1 cellular context compared by ENCODE assay signal in genomic region chr2:47561906-47562305, GRCh38.
TF ChIP-seq lines count a peak whose summit lies in the region.

No MANE protein-coding gene starts in this region.

TF ChIP-seq in K562, 482 proteins besides CTCF, POLR2A, EP300 and RAD21:
- TF ChIP-seq, protein P1, sequence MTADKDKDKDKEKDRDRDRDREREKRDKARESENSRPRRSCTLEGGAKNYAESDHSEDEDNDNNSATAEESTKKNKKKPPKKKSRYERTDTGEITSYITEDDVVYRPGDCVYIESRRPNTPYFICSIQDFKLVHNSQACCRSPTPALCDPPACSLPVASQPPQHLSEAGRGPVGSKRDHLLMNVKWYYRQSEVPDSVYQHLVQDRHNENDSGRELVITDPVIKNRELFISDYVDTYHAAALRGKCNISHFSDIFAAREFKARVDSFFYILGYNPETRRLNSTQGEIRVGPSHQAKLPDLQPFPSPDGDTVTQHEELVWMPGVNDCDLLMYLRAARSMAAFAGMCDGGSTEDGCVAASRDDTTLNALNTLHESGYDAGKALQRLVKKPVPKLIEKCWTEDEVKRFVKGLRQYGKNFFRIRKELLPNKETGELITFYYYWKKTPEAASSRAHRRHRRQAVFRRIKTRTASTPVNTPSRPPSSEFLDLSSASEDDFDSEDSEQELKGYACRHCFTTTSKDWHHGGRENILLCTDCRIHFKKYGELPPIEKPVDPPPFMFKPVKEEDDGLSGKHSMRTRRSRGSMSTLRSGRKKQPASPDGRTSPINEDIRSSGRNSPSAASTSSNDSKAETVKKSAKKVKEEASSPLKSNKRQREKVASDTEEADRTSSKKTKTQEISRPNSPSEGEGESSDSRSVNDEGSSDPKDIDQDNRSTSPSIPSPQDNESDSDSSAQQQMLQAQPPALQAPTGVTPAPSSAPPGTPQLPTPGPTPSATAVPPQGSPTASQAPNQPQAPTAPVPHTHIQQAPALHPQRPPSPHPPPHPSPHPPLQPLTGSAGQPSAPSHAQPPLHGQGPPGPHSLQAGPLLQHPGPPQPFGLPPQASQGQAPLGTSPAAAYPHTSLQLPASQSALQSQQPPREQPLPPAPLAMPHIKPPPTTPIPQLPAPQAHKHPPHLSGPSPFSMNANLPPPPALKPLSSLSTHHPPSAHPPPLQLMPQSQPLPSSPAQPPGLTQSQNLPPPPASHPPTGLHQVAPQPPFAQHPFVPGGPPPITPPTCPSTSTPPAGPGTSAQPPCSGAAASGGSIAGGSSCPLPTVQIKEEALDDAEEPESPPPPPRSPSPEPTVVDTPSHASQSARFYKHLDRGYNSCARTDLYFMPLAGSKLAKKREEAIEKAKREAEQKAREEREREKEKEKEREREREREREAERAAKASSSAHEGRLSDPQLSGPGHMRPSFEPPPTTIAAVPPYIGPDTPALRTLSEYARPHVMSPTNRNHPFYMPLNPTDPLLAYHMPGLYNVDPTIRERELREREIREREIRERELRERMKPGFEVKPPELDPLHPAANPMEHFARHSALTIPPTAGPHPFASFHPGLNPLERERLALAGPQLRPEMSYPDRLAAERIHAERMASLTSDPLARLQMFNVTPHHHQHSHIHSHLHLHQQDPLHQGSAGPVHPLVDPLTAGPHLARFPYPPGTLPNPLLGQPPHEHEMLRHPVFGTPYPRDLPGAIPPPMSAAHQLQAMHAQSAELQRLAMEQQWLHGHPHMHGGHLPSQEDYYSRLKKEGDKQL (CRISPR knock-in tag; IDR thresholded peaks at IDR 0.05; ENCODE audit: borderline replicate concordance): no peak
- TF ChIP-seq ZNF175 (CRISPR knock-in tag; IDR thresholded peaks at IDR 0.05; ENCODE audit: low read depth) (no peak), PHF20 (IDR thresholded peaks at IDR 0.05; ENCODE audit: partially characterized antibody) (no peak), PYGO2 (tag; IDR thresholded peaks at IDR 0.05) (no peak)
- TF ChIP-seq, protein P2, sequence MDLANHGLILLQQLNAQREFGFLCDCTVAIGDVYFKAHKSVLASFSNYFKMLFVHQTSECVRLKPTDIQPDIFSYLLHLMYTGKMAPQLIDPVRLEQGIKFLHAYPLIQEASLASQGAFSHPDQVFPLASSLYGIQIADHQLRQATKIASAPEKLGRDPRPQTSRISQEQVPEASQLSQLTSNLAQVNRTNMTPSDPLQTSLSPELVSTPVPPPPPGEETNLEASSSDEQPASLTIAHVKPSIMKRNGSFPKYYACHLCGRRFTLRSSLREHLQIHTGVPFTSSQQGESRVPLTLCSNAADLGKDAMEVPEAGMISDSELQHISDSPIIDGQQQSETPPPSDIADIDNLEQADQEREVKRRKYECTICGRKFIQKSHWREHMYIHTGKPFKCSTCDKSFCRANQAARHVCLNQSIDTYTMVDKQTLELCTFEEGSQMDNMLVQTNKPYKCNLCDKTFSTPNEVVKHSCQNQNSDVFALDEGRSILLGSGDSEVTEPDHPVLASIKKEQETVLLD (IDR thresholded peaks at IDR 0.05): no peak
- TF ChIP-seq, protein P3, sequence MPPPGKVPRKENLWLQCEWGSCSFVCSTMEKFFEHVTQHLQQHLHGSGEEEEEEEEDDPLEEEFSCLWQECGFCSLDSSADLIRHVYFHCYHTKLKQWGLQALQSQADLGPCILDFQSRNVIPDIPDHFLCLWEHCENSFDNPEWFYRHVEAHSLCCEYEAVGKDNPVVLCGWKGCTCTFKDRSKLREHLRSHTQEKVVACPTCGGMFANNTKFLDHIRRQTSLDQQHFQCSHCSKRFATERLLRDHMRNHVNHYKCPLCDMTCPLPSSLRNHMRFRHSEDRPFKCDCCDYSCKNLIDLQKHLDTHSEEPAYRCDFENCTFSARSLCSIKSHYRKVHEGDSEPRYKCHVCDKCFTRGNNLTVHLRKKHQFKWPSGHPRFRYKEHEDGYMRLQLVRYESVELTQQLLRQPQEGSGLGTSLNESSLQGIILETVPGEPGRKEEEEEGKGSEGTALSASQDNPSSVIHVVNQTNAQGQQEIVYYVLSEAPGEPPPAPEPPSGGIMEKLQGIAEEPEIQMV (tag; conservative IDR thresholded peaks at IDR 0.05; ENCODE audit: low read depth): no peak
- TF ChIP-seq, protein P4, sequence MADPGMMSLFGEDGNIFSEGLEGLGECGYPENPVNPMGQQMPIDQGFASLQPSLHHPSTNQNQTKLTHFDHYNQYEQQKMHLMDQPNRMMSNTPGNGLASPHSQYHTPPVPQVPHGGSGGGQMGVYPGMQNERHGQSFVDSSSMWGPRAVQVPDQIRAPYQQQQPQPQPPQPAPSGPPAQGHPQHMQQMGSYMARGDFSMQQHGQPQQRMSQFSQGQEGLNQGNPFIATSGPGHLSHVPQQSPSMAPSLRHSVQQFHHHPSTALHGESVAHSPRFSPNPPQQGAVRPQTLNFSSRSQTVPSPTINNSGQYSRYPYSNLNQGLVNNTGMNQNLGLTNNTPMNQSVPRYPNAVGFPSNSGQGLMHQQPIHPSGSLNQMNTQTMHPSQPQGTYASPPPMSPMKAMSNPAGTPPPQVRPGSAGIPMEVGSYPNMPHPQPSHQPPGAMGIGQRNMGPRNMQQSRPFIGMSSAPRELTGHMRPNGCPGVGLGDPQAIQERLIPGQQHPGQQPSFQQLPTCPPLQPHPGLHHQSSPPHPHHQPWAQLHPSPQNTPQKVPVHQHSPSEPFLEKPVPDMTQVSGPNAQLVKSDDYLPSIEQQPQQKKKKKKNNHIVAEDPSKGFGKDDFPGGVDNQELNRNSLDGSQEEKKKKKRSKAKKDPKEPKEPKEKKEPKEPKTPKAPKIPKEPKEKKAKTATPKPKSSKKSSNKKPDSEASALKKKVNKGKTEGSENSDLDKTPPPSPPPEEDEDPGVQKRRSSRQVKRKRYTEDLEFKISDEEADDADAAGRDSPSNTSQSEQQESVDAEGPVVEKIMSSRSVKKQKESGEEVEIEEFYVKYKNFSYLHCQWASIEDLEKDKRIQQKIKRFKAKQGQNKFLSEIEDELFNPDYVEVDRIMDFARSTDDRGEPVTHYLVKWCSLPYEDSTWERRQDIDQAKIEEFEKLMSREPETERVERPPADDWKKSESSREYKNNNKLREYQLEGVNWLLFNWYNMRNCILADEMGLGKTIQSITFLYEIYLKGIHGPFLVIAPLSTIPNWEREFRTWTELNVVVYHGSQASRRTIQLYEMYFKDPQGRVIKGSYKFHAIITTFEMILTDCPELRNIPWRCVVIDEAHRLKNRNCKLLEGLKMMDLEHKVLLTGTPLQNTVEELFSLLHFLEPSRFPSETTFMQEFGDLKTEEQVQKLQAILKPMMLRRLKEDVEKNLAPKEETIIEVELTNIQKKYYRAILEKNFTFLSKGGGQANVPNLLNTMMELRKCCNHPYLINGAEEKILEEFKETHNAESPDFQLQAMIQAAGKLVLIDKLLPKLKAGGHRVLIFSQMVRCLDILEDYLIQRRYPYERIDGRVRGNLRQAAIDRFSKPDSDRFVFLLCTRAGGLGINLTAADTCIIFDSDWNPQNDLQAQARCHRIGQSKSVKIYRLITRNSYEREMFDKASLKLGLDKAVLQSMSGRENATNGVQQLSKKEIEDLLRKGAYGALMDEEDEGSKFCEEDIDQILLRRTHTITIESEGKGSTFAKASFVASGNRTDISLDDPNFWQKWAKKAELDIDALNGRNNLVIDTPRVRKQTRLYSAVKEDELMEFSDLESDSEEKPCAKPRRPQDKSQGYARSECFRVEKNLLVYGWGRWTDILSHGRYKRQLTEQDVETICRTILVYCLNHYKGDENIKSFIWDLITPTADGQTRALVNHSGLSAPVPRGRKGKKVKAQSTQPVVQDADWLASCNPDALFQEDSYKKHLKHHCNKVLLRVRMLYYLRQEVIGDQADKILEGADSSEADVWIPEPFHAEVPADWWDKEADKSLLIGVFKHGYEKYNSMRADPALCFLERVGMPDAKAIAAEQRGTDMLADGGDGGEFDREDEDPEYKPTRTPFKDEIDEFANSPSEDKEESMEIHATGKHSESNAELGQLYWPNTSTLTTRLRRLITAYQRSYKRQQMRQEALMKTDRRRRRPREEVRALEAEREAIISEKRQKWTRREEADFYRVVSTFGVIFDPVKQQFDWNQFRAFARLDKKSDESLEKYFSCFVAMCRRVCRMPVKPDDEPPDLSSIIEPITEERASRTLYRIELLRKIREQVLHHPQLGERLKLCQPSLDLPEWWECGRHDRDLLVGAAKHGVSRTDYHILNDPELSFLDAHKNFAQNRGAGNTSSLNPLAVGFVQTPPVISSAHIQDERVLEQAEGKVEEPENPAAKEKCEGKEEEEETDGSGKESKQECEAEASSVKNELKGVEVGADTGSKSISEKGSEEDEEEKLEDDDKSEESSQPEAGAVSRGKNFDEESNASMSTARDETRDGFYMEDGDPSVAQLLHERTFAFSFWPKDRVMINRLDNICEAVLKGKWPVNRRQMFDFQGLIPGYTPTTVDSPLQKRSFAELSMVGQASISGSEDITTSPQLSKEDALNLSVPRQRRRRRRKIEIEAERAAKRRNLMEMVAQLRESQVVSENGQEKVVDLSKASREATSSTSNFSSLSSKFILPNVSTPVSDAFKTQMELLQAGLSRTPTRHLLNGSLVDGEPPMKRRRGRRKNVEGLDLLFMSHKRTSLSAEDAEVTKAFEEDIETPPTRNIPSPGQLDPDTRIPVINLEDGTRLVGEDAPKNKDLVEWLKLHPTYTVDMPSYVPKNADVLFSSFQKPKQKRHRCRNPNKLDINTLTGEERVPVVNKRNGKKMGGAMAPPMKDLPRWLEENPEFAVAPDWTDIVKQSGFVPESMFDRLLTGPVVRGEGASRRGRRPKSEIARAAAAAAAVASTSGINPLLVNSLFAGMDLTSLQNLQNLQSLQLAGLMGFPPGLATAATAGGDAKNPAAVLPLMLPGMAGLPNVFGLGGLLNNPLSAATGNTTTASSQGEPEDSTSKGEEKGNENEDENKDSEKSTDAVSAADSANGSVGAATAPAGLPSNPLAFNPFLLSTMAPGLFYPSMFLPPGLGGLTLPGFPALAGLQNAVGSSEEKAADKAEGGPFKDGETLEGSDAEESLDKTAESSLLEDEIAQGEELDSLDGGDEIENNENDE (IDR thresholded peaks at IDR 0.05; ENCODE audit: low read depth, low read length): no peak
